In the genomic region with DNA sequence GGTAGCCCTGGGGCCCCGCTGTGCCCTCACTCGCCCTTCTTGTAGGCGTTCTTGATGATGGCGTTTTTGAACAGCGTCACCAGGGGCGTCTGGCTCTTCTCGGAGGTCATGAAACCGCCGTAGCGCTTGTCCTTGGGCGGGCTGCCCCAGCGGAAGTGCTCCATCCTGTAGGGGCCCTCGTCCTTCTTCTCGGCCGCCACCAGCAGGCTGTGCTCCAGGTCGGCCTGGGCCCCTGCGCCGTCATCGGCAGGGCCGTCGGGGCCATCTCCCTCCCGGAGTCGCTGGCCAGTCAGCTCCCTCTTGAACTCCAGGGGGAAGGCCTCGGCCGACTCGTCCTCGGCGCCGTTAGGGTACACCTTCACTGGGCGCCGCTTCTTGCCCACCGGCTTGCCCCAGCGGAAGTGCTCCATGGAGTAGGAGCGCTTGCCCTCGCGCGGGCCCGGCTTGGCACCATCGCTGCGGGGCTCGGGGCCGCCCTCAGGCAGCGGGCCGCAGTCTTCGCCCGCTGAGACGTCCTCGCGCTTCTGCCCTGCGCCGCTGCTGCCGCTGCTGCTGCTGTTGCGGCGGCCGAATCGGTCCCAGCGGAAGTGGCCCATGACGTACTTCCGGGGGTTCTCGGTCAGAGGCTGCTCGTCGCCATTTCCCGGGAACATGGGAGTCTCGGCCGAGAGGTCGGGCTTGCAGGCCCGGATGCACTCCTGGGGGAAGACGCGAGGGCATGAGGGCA, we compare ENCODE assay signal across 8 cellular contexts. TPM values are rescaled to one million over a fixed set of nuclear protein-coding genes. Genes with fewer than 3 reads are reported as not detected.
DNase-seq lines count a peak whose midpoint lies in the region; ATAC-seq and TF ChIP-seq lines count a peak whose summit lies in the region.

No MANE protein-coding gene starts in this region.

- ATAC-seq in GM19455 (IDR thresholded peaks at IDR 0.05; ENCODE audit: unreplicated experiment), result peak; percentile 61
- ATAC-seq in upper lobe of left lung (ENCODE audit: low FRiP score in 2 of 2), result peak in 1 of 2 donors; percentile 84
- no peak for ATAC-seq in HG03175 (IDR thresholded peaks at IDR 0.05; ENCODE audit: unreplicated experiment)
- ATAC-seq in HG02938 (IDR thresholded peaks at IDR 0.05; ENCODE audit: unreplicated experiment), result no peak

- no peak overlapping the region for H3K4me3 Mint-ChIP-seq in progenitor cell of endocrine pancreas (ENCODE audit: low read depth)

- no peaks in the 10 kb centered on the region for H3K9me3 Mint-ChIP-seq in progenitor cell of endocrine pancreas (ENCODE audit: low read depth)

- peaks cover 28% of the 10 kb centered on the region for H3K27me3 Mint-ChIP-seq in progenitor cell of endocrine pancreas

- H3K36me3 Mint-ChIP-seq in progenitor cell of endocrine pancreas (ENCODE audit: insufficient read depth), result no peaks in the 10 kb centered on the region

- TF ChIP-seq CTCF in prostate gland (IDR thresholded peaks at IDR 0.05), result no peak
- TF ChIP-seq CTCF in upper lobe of left lung (IDR thresholded peaks at IDR 0.05), result peak in 1 of 6 experiments; percentile 23
- no peak for TF ChIP-seq CTCF in progenitor cell of endocrine pancreas (IDR thresholded peaks at IDR 0.05; ENCODE audit: unreplicated experiment)

- H3K4me3 ChIP-seq in prostate gland (peak overlapping the region; percentile 22 to 30), upper lobe of left lung (peak overlapping the region; percentile 6 to 54 (median 40))

- H3K4me1 ChIP-seq in prostate gland (replicated peaks) (no peaks in the 10 kb centered on the region), upper lobe of left lung (peaks cover 0 to 5% (median 0%) of the 10 kb centered on the region in 4 donors)

- 77% methylated on average over 58 of the region's 69 CpGs for WGBS in prostate gland
- 66 to 81% methylated on average over 20 to 46 of the region's 69 CpGs for WGBS in upper lobe of left lung, 2 donors

- H3K9me3 ChIP-seq in prostate gland (no peaks in the 10 kb centered on the region), upper lobe of left lung (no peaks in the 10 kb centered on the region)

- H3K27me3 ChIP-seq in prostate gland (replicated peaks; ENCODE audit: insufficient read depth) (no peaks in the 10 kb centered on the region), upper lobe of left lung (no peaks in the 10 kb centered on the region)

- H3K36me3 ChIP-seq in prostate gland, result no peaks in the 10 kb centered on the region
- H3K36me3 ChIP-seq in upper lobe of left lung, result no peaks in the 10 kb centered on the region

- peaks cover 4% of the 10 kb centered on the region for H3K4me1 Mint-ChIP-seq in progenitor cell of endocrine pancreas (ENCODE audit: low read depth)

- peak; percentile 43 to 58 for DNase-seq in activated CD8-positive, alpha-beta memory T cell treated with anti-CD3 and anti-CD28 coated beads for 4 hours (ENCODE audit: low read depth in 2 of 2)
- DNase-seq in erythroblast (lab: John Stamatoyannopoulos, UW), result peak; percentile 52 to 53
- no peak for DNase-seq in prostate gland (ENCODE audit: low spot score)
- DNase-seq in upper lobe of left lung, result peak in 1 of 2 donors; percentile 89
- DNase-seq in progenitor cell of endocrine pancreas (ENCODE audit: low spot score, unreplicated experiment), result no peak

- H3K27ac Mint-ChIP-seq in progenitor cell of endocrine pancreas, result no peak overlapping the region

- H3K27ac ChIP-seq in prostate gland (no peak overlapping the region), upper lobe of left lung (peak overlapping the region in 3 of 4 donors; percentile 57 to 76 (median 67))

- intact Hi-C loops in prostate gland (cut with DNase I), result no loop called here

- no peak for TF ChIP-seq EP300 in upper lobe of left lung (IDR thresholded peaks at IDR 0.05)

- peak; percentile 21 for TF ChIP-seq POLR2A in erythroblast (IDR thresholded peaks at IDR 0.05; ENCODE audit: low read length)
- no peak for TF ChIP-seq POLR2A in prostate gland (IDR thresholded peaks at IDR 0.05)
- peak in 1 of 4 donors; percentile 71 for TF ChIP-seq POLR2A in upper lobe of left lung (IDR thresholded peaks at IDR 0.05)

RNA-seq across cellular contexts. Expression of gene POMC, which starts 7.2 kb away (rescaled TPM):
- total RNA-seq in prostate gland (10 to 100 TPM in 1 of 2 donors, 1 to 10 TPM in 1; 2.6 to 31.0 TPM), upper lobe of left lung (10 to 100 TPM in 1 of 6 donors, 1 to 10 TPM in 5; 2.4 to 11.5 (median 5.6) TPM), progenitor cell of endocrine pancreas (5.4 and 6.5 TPM in 2 replicates)

Comparison
In these comparisons a context has a peak if more than half of its experiments do, and no peak if none do; other contexts are left out.
1. DNase-seq: peak in activated CD8-positive, alpha-beta memory T cell treated with anti-CD3 and anti-CD28 coated beads for 4 hours (2 of 2) and erythroblast (2 of 2); none in prostate gland (single experiment) and progenitor cell of endocrine pancreas (single experiment).
2. H3K27ac ChIP-seq: peak in upper lobe of left lung (3 of 4); none in prostate gland (0 of 2).